In the genomic region with DNA sequence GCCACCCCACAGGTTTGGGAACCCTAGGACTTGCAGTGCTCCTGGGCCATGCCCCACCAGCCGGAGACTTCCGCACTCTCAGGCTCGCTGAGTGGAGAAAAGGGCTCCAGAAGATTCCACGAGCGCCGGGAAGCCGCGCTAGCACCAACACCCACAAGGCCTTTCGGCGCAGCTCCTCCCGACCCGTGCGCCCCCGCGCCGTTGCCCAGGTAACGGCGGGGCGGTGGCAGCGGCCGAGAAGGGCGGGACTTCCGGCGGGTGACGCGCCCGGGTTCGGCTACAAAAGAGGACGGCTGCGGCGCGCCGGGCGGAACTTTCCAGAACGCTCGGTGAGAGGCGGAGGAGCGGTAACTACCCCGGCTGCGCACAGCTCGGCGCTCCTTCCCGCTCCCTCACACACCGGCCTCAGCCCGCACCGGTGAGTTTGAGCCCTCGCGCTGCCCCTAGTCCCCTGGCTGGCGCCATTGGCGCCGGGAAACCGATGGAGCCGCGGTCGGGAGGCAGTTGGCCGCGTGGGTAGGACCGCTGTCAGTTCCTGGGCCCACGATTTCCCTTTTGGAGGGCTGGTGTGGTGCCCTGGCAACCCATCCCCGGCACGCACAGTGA, we compare ENCODE assay signal across 1 cellular context.
TF ChIP-seq lines count a peak whose summit lies in the region.

A gene (plus strand): TSS at position 308 of the 606 bp plus-strand sequence. CDS start 1,212 bp downstream, outside the sequence.

TF ChIP-seq in WTC11, 78 proteins besides CTCF, POLR2A, EP300 and RAD21 (continued from another document and continues in another):
- TF ChIP-seq, protein P1, sequence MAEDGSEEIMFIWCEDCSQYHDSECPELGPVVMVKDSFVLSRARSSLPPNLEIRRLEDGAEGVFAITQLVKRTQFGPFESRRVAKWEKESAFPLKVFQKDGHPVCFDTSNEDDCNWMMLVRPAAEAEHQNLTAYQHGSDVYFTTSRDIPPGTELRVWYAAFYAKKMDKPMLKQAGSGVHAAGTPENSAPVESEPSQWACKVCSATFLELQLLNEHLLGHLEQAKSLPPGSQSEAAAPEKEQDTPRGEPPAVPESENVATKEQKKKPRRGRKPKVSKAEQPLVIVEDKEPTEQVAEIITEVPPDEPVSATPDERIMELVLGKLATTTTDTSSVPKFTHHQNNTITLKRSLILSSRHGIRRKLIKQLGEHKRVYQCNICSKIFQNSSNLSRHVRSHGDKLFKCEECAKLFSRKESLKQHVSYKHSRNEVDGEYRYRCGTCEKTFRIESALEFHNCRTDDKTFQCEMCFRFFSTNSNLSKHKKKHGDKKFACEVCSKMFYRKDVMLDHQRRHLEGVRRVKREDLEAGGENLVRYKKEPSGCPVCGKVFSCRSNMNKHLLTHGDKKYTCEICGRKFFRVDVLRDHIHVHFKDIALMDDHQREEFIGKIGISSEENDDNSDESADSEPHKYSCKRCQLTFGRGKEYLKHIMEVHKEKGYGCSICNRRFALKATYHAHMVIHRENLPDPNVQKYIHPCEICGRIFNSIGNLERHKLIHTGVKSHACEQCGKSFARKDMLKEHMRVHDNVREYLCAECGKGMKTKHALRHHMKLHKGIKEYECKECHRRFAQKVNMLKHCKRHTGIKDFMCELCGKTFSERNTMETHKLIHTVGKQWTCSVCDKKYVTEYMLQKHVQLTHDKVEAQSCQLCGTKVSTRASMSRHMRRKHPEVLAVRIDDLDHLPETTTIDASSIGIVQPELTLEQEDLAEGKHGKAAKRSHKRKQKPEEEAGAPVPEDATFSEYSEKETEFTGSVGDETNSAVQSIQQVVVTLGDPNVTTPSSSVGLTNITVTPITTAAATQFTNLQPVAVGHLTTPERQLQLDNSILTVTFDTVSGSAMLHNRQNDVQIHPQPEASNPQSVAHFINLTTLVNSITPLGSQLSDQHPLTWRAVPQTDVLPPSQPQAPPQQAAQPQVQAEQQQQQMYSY (CRISPR knock-in tag; IDR thresholded peaks at IDR 0.05): no peak
- TF ChIP-seq ZNF121 (CRISPR knock-in tag; IDR thresholded peaks at IDR 0.05) (no peak), SOX15 (CRISPR knock-in tag; IDR thresholded peaks at IDR 0.05) (no peak), IRF2 (CRISPR knock-in tag; IDR thresholded peaks at IDR 0.05; ENCODE audit: borderline replicate concordance, low read depth) (no peak), NFYB (CRISPR knock-in tag; conservative IDR thresholded peaks at IDR 0.05; ENCODE audit: low read depth) (0 out of 2 replicates have a peak, but pooled peaks have one; percentile 18), ZNF219 (CRISPR knock-in tag; IDR thresholded peaks at IDR 0.05; ENCODE audit: borderline replicate concordance) (no peak; the same call in 1 of the 2 replicates), SMAD4 (CRISPR knock-in tag; IDR thresholded peaks at IDR 0.05) (no peak), ZNF317 (CRISPR knock-in tag; IDR thresholded peaks at IDR 0.05; ENCODE audit: borderline replicate concordance, low read depth) (no peak; the same call in 1 of the 2 replicates), JUN (CRISPR knock-in tag; IDR thresholded peaks at IDR 0.05) (peak; percentile 69; the same call in 1 of the 2 replicates)
- TF ChIP-seq, protein P2, sequence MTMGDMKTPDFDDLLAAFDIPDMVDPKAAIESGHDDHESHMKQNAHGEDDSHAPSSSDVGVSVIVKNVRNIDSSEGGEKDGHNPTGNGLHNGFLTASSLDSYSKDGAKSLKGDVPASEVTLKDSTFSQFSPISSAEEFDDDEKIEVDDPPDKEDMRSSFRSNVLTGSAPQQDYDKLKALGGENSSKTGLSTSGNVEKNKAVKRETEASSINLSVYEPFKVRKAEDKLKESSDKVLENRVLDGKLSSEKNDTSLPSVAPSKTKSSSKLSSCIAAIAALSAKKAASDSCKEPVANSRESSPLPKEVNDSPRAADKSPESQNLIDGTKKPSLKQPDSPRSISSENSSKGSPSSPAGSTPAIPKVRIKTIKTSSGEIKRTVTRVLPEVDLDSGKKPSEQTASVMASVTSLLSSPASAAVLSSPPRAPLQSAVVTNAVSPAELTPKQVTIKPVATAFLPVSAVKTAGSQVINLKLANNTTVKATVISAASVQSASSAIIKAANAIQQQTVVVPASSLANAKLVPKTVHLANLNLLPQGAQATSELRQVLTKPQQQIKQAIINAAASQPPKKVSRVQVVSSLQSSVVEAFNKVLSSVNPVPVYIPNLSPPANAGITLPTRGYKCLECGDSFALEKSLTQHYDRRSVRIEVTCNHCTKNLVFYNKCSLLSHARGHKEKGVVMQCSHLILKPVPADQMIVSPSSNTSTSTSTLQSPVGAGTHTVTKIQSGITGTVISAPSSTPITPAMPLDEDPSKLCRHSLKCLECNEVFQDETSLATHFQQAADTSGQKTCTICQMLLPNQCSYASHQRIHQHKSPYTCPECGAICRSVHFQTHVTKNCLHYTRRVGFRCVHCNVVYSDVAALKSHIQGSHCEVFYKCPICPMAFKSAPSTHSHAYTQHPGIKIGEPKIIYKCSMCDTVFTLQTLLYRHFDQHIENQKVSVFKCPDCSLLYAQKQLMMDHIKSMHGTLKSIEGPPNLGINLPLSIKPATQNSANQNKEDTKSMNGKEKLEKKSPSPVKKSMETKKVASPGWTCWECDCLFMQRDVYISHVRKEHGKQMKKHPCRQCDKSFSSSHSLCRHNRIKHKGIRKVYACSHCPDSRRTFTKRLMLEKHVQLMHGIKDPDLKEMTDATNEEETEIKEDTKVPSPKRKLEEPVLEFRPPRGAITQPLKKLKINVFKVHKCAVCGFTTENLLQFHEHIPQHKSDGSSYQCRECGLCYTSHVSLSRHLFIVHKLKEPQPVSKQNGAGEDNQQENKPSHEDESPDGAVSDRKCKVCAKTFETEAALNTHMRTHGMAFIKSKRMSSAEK (CRISPR knock-in tag; IDR thresholded peaks at IDR 0.05; ENCODE audit: borderline replicate concordance): no peak
- TF ChIP-seq, protein P3, sequence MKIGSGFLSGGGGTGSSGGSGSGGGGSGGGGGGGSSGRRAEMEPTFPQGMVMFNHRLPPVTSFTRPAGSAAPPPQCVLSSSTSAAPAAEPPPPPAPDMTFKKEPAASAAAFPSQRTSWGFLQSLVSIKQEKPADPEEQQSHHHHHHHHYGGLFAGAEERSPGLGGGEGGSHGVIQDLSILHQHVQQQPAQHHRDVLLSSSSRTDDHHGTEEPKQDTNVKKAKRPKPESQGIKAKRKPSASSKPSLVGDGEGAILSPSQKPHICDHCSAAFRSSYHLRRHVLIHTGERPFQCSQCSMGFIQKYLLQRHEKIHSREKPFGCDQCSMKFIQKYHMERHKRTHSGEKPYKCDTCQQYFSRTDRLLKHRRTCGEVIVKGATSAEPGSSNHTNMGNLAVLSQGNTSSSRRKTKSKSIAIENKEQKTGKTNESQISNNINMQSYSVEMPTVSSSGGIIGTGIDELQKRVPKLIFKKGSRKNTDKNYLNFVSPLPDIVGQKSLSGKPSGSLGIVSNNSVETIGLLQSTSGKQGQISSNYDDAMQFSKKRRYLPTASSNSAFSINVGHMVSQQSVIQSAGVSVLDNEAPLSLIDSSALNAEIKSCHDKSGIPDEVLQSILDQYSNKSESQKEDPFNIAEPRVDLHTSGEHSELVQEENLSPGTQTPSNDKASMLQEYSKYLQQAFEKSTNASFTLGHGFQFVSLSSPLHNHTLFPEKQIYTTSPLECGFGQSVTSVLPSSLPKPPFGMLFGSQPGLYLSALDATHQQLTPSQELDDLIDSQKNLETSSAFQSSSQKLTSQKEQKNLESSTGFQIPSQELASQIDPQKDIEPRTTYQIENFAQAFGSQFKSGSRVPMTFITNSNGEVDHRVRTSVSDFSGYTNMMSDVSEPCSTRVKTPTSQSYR (CRISPR knock-in tag; IDR thresholded peaks at IDR 0.05): no peak
- TF ChIP-seq, protein P4, sequence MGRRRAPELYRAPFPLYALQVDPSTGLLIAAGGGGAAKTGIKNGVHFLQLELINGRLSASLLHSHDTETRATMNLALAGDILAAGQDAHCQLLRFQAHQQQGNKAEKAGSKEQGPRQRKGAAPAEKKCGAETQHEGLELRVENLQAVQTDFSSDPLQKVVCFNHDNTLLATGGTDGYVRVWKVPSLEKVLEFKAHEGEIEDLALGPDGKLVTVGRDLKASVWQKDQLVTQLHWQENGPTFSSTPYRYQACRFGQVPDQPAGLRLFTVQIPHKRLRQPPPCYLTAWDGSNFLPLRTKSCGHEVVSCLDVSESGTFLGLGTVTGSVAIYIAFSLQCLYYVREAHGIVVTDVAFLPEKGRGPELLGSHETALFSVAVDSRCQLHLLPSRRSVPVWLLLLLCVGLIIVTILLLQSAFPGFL (CRISPR knock-in tag; IDR thresholded peaks at IDR 0.05; ENCODE audit: borderline replicate concordance): no peak
- TF ChIP-seq, protein P5, sequence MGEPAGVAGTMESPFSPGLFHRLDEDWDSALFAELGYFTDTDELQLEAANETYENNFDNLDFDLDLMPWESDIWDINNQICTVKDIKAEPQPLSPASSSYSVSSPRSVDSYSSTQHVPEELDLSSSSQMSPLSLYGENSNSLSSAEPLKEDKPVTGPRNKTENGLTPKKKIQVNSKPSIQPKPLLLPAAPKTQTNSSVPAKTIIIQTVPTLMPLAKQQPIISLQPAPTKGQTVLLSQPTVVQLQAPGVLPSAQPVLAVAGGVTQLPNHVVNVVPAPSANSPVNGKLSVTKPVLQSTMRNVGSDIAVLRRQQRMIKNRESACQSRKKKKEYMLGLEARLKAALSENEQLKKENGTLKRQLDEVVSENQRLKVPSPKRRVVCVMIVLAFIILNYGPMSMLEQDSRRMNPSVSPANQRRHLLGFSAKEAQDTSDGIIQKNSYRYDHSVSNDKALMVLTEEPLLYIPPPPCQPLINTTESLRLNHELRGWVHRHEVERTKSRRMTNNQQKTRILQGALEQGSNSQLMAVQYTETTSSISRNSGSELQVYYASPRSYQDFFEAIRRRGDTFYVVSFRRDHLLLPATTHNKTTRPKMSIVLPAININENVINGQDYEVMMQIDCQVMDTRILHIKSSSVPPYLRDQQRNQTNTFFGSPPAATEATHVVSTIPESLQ (CRISPR knock-in tag; IDR thresholded peaks at IDR 0.05): no peak
- TF ChIP-seq, protein P6, sequence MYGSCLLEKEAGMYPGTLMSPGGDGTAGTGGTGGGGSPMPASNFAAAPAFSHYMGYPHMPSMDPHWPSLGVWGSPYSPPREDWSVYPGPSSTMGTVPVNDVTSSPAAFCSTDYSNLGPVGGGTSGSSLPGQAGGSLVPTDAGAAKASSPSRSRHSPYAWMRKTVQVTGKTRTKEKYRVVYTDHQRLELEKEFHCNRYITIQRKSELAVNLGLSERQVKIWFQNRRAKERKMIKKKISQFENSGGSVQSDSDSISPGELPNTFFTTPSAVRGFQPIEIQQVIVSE (CRISPR knock-in tag; IDR thresholded peaks at IDR 0.05; ENCODE audit: borderline replicate concordance): no peak
- TF ChIP-seq, protein P7, sequence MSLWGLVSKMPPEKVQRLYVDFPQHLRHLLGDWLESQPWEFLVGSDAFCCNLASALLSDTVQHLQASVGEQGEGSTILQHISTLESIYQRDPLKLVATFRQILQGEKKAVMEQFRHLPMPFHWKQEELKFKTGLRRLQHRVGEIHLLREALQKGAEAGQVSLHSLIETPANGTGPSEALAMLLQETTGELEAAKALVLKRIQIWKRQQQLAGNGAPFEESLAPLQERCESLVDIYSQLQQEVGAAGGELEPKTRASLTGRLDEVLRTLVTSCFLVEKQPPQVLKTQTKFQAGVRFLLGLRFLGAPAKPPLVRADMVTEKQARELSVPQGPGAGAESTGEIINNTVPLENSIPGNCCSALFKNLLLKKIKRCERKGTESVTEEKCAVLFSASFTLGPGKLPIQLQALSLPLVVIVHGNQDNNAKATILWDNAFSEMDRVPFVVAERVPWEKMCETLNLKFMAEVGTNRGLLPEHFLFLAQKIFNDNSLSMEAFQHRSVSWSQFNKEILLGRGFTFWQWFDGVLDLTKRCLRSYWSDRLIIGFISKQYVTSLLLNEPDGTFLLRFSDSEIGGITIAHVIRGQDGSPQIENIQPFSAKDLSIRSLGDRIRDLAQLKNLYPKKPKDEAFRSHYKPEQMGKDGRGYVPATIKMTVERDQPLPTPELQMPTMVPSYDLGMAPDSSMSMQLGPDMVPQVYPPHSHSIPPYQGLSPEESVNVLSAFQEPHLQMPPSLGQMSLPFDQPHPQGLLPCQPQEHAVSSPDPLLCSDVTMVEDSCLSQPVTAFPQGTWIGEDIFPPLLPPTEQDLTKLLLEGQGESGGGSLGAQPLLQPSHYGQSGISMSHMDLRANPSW (CRISPR knock-in tag; conservative IDR thresholded peaks at IDR 0.05; ENCODE audit: low read depth): no peak
- TF ChIP-seq, protein P8, sequence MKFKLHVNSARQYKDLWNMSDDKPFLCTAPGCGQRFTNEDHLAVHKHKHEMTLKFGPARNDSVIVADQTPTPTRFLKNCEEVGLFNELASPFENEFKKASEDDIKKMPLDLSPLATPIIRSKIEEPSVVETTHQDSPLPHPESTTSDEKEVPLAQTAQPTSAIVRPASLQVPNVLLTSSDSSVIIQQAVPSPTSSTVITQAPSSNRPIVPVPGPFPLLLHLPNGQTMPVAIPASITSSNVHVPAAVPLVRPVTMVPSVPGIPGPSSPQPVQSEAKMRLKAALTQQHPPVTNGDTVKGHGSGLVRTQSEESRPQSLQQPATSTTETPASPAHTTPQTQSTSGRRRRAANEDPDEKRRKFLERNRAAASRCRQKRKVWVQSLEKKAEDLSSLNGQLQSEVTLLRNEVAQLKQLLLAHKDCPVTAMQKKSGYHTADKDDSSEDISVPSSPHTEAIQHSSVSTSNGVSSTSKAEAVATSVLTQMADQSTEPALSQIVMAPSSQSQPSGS (CRISPR knock-in tag; IDR thresholded peaks at IDR 0.05; ENCODE audit: borderline replicate concordance, low read depth): no peak
- TF ChIP-seq, protein P9, sequence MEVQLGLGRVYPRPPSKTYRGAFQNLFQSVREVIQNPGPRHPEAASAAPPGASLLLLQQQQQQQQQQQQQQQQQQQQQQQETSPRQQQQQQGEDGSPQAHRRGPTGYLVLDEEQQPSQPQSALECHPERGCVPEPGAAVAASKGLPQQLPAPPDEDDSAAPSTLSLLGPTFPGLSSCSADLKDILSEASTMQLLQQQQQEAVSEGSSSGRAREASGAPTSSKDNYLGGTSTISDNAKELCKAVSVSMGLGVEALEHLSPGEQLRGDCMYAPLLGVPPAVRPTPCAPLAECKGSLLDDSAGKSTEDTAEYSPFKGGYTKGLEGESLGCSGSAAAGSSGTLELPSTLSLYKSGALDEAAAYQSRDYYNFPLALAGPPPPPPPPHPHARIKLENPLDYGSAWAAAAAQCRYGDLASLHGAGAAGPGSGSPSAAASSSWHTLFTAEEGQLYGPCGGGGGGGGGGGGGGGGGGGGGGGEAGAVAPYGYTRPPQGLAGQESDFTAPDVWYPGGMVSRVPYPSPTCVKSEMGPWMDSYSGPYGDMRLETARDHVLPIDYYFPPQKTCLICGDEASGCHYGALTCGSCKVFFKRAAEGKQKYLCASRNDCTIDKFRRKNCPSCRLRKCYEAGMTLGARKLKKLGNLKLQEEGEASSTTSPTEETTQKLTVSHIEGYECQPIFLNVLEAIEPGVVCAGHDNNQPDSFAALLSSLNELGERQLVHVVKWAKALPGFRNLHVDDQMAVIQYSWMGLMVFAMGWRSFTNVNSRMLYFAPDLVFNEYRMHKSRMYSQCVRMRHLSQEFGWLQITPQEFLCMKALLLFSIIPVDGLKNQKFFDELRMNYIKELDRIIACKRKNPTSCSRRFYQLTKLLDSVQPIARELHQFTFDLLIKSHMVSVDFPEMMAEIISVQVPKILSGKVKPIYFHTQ (CRISPR knock-in tag; IDR thresholded peaks at IDR 0.05): 0 out of 2 replicates have a peak, but pooled peaks have one; percentile 24
- TF ChIP-seq, protein P10, sequence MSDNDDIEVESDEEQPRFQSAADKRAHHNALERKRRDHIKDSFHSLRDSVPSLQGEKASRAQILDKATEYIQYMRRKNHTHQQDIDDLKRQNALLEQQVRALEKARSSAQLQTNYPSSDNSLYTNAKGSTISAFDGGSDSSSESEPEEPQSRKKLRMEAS (CRISPR knock-in tag; IDR thresholded peaks at IDR 0.05): peak; percentile 84
- TF ChIP-seq, protein P11, sequence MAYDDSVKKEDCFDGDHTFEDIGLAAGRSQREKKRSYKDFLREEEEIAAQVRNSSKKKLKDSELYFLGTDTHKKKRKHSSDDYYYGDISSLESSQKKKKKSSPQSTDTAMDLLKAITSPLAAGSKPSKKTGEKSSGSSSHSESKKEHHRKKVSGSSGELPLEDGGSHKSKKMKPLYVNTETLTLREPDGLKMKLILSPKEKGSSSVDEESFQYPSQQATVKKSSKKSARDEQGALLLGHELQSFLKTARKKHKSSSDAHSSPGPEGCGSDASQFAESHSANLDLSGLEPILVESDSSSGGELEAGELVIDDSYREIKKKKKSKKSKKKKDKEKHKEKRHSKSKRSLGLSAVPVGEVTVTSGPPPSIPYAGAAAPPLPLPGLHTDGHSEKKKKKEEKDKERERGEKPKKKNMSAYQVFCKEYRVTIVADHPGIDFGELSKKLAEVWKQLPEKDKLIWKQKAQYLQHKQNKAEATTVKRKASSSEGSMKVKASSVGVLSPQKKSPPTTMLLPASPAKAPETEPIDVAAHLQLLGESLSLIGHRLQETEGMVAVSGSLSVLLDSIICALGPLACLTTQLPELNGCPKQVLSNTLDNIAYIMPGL (CRISPR knock-in tag; IDR thresholded peaks at IDR 0.05): peak; percentile 85; the same call in 1 of the 2 replicates
